28 cellular contexts compared by ENCODE assay signal in genomic region chr5:69149676-69150010, GRCh38.
"Had no signal": no experiment of that assay in that cellular context is flagged by ENCODE, and none has a peak within 500 bp of the region (broad histone marks: within the 10 kb centered on the region; RNA-seq: fewer than 3 reads in every experiment).

No MANE protein-coding gene starts in this region.

- H3K9me3 ChIP-seq: heart left ventricle, left lung, neutrophil, ovary, right atrium auricular region, suprapubic skin, thoracic aorta, tibial artery, upper lobe of right lung had no signal

- H3K9me3 Mint-ChIP-seq: immature natural killer cell; memory B cell; naive thymus-derived CD8-positive, alpha-beta T cell; neural crest cell; stimulated activated memory B cell treated with anti-CD40 and anti-IgM and Interleukin-4, amounts not matched to agents 10 μg/mL and 1 μg/mL and 100 μg/mL, for 72 hours had no signal

- H3K36me3 ChIP-seq: heart left ventricle, left lung, neutrophil, ovary, right atrium auricular region, suprapubic skin, thoracic aorta, tibial artery, upper lobe of right lung had no signal

- H3K36me3 Mint-ChIP-seq: memory B cell; stimulated activated memory B cell treated with anti-CD40 and anti-IgM and Interleukin-4, amounts not matched to agents 10 μg/mL and 1 μg/mL and 100 μg/mL, for 72 hours had no signal

- H3K27me3 Mint-ChIP-seq: memory B cell; progenitor cell of endocrine pancreas; stimulated activated memory B cell treated with anti-CD40 and anti-IgM and Interleukin-4, amounts not matched to agents 10 μg/mL and 1 μg/mL and 100 μg/mL, for 72 hours had no signal

- H3K27me3 ChIP-seq: heart left ventricle, left lung, neutrophil, ovary, right atrium auricular region, suprapubic skin, tibial artery, upper lobe of right lung had no signal

- H3K4me1 ChIP-seq: heart left ventricle, left lung, right atrium auricular region, suprapubic skin, tibial artery, upper lobe of right lung had no signal

- DNase-seq: glutamatergic neuron; heart left ventricle; hypothalamus; immature natural killer cell; kidney; left colon; left lung; naive thymus-derived CD8-positive, alpha-beta T cell; occipital lobe; ovary; stimulated activated CD4-positive, alpha-beta T cell treated with anti-CD3 and anti-CD28 coated beads, Interleukin-12 subunit alpha, Interleukin-12 subunit beta, amount 100 ng/mL, for 4 hours; stimulated activated CD4-positive, alpha-beta T cell treated with anti-CD3 and anti-CD28 coated beads, Interleukin-4, amount 100 ng/mL, for 24 hours; stimulated activated naive CD4-positive, alpha-beta T cell treated with Interleukin-2 at 50 U/mL for 16 hours; tibial artery; trophoblast cell; upper lobe of right lung had no signal

- H3K4me1 Mint-ChIP-seq: immature natural killer cell; memory B cell; nephron; neural crest cell; stimulated activated memory B cell treated with anti-CD40 and anti-IgM and Interleukin-4, amounts not matched to agents 10 μg/mL and 1 μg/mL and 100 μg/mL, for 72 hours had no signal

- ATAC-seq: heart left ventricle; left colon; left lung; naive thymus-derived CD8-positive, alpha-beta T cell; sciatic nerve; stimulated activated memory B cell treated with anti-CD40 and anti-IgM and Interleukin-4, amounts not matched to agents 10 μg/mL and 1 μg/mL and 100 μg/mL, for 72 hours; upper lobe of right lung had no signal

- H3K27ac ChIP-seq: heart left ventricle, left lung, neutrophil, ovary, right atrium auricular region, skin epidermis, suprapubic skin, thoracic aorta, tibial artery, upper lobe of right lung had no signal

- H3K4me3 Mint-ChIP-seq: immature natural killer cell; memory B cell; naive thymus-derived CD8-positive, alpha-beta T cell; nephron; neural crest cell; stimulated activated memory B cell treated with anti-CD40 and anti-IgM and Interleukin-4, amounts not matched to agents 10 μg/mL and 1 μg/mL and 100 μg/mL, for 72 hours had no signal

- H3K4me3 ChIP-seq: heart left ventricle, left lung, lung, ovary, right atrium auricular region, skin epidermis, suprapubic skin, thoracic aorta, tibial artery, upper lobe of right lung had no signal

- H3K27ac Mint-ChIP-seq: immature natural killer cell; memory B cell; nephron; progenitor cell of endocrine pancreas; stimulated activated memory B cell treated with anti-CD40 and anti-IgM and Interleukin-4, amounts not matched to agents 10 μg/mL and 1 μg/mL and 100 μg/mL, for 72 hours had no signal
